Comparison of ENCODE assay signal across 9 cellular contexts in the genomic region with DNA sequence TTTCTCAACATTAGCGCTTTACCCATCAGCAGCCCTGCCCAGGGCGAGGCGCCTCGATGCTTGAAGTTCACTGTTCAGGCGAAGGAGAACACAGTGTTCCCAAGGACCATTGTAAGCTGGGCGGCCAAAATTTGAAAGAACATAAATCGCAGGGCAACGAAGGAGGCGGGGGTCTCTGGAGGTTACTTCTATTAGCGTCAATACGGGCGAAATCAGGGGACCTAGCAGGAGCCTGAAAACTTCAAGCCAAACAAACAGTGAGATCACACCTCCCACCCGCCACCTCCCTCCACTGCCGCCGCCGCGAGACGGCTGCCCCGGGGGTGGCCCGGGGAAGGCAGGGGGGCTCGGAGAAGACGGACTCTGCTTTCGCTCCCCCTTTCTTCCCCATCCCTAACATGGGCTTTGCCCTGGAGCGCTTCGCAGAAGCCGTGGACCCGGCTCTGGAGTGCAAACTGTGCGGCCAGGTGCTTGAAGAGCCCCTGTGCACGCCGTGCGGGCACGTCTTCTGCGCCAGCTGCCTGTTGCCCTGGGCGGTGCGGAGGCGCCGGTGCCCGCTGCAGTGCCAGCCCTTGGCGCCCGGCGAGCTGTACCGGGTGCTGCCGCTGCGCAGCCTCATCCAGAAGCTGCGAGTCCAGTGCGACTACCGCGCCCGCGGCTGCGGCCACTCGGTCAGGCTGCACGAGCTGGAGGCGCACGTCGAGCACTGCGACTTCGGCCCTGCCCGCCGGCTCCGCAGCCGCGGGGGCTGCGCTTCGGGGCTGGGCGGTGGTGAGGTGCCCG. TPM values are rescaled to one million over a fixed set of nuclear protein-coding genes. Genes with fewer than 3 reads are reported as not detected.
DNase-seq lines count a peak whose midpoint lies in the region; ATAC-seq and TF ChIP-seq lines count a peak whose summit lies in the region.
"Had no signal": no experiment of that assay in that cellular context is flagged by ENCODE, and none has a peak within 500 bp of the region (broad histone marks: within the 10 kb centered on the region; RNA-seq: fewer than 3 reads in every experiment).

A gene (plus strand): TSS at position 263 of the 783 bp plus-strand sequence.

- H3K4me1 ChIP-seq in adipocyte (ENCODE audit: control insufficient read depth, insufficient read depth, low read length) (peaks cover 15% of the 10 kb centered on the region), skeletal muscle tissue (ENCODE audit: control insufficient read depth in 3 of 3, insufficient read depth in 3 of 3, low read length in 3 of 3) (no peaks in the 10 kb centered on the region), OCI-LY7 (ENCODE audit: insufficient read depth, low read length, poor library complexity, severe bottlenecking) (no peaks in the 10 kb centered on the region)

- no peak for TF ChIP-seq CTCF in GM20000 (IDR thresholded peaks at IDR 0.05; ENCODE audit: extremely low read depth, missing control alignments)
- no peak for TF ChIP-seq CTCF in OCI-LY7 (conservative IDR thresholded peaks at IDR 0.05; ENCODE audit: low read length)

- H3K27me3 Mint-ChIP-seq in immature natural killer cell (ENCODE audit: low read depth in 3 of 3) = peaks cover 3 to 18% (median 9%) of the 10 kb centered on the region in 3 donors
- peaks cover 25 to 30% of the 10 kb centered on the region in 2 donors for H3K27me3 Mint-ChIP-seq in effector memory CD8-positive, alpha-beta T cell

- BruUV-seq in OCI-LY7 (replicated peaks; lab: Mats Ljungman, UMichigan) = no TSS peak

- H3K27ac ChIP-seq in skeletal muscle tissue (ENCODE audit: low read depth, low read length) (no peak within 1 kb of the TSS), OCI-LY7 (ENCODE audit: low read depth, low read length, poor library complexity, severe bottlenecking) (no peak within 1 kb of the TSS)

- H3K27me3 ChIP-seq in adipocyte (replicated peaks; ENCODE audit: control insufficient read depth, insufficient read depth, low read length) (peaks cover 30% of the 10 kb centered on the region), skeletal muscle tissue (ENCODE audit: control insufficient read depth in 3 of 3, insufficient read depth in 3 of 3, low read length in 3 of 3) (peaks cover 22 to 33% (median 27%) of the 10 kb centered on the region in 3 donors)

- no peak within 1 kb of the TSS for H3K27ac Mint-ChIP-seq in immature natural killer cell
- H3K27ac Mint-ChIP-seq in effector memory CD8-positive, alpha-beta T cell = no peak within 1 kb of the TSS

- CTCF ChIA-PET in OCI-LY7 (lab: Charles Lee; ENCODE audit: unreplicated experiment) = no interaction called here

- no peak for ATAC-seq in effector memory CD8-positive, alpha-beta T cell (replicated peaks)
- ATAC-seq: activated CD4-positive, CD25-positive, alpha-beta regulatory T cell treated with anti-CD3 and anti-CD28 coated beads, Interleukin-2, amount 50 U/mL, for 24 hours had no signal

- H3K36me3 Mint-ChIP-seq in immature natural killer cell = no peaks in the 10 kb centered on the region
- no peaks in the 10 kb centered on the region for H3K36me3 Mint-ChIP-seq in effector memory CD8-positive, alpha-beta T cell (ENCODE audit: insufficient read depth)

- H3K36me3 ChIP-seq in adipocyte (ENCODE audit: control insufficient read depth, insufficient read depth, low read length, severe bottlenecking) (no peaks in the 10 kb centered on the region), skeletal muscle tissue (ENCODE audit: control insufficient read depth in 3 of 3, insufficient read depth in 3 of 3, low read length in 3 of 3) (no peaks in the 10 kb centered on the region), OCI-LY7 (ENCODE audit: insufficient read depth, low read length) (no peaks in the 10 kb centered on the region)

- POLR2A ChIA-PET in OCI-LY7 (lab: Charles Lee) = no interaction called here

- H3K4me3 Mint-ChIP-seq in immature natural killer cell = peak within 1 kb of the TSS in 3 of 5 donors; percentile 4 to 36 (median 5)
- no peak within 1 kb of the TSS for H3K4me3 Mint-ChIP-seq in effector memory CD8-positive, alpha-beta T cell

- H3K79me2 ChIP-seq in OCI-LY7 (ENCODE audit: insufficient read depth, low read depth, low read length) = no peaks in the 10 kb centered on the region

- no peak within 1 kb of the TSS for H3K9ac ChIP-seq in adipocyte (ENCODE audit: low read length)
- no peak within 1 kb of the TSS for H3K9ac ChIP-seq in skeletal muscle tissue (ENCODE audit: low read depth in 1 of 3, low read length in 3 of 3)

- H3K9me3 ChIP-seq in adipocyte (ENCODE audit: control insufficient read depth, low read length) (no peaks in the 10 kb centered on the region), skeletal muscle tissue (ENCODE audit: control insufficient read depth in 3 of 3, low read length in 3 of 3) (no peaks in the 10 kb centered on the region), OCI-LY7 (ENCODE audit: low read length) (no peaks in the 10 kb centered on the region)

- H3K9me2 ChIP-seq in OCI-LY7 (ENCODE audit: insufficient read depth, low read length) = no peaks in the 10 kb centered on the region

- peak within 1 kb of the TSS; percentile 62 for H3K4me3 ChIP-seq in adipocyte (ENCODE audit: low read length)
- H3K4me3 ChIP-seq in skeletal muscle tissue (ENCODE audit: low read length in 3 of 3) = peak within 1 kb of the TSS in 2 of 3 donors; percentile 38 to 41
- no peak within 1 kb of the TSS for H3K4me3 ChIP-seq in OCI-LY7 (ENCODE audit: low read depth, low read length, poor library complexity, severe bottlenecking)

- intact Hi-C loops in OCI-LY7 (cut with micrococcal nuclease; ENCODE audit: unreplicated experiment) = no loop called here

- peaks cover 6 to 37% (median 11%) of the 10 kb centered on the region in 6 donors for H3K9me3 Mint-ChIP-seq in immature natural killer cell
- H3K9me3 Mint-ChIP-seq in effector memory CD8-positive, alpha-beta T cell = peaks cover 0 to 4% of the 10 kb centered on the region in 2 donors

- peaks cover 0 to 4% of the 10 kb centered on the region in 2 donors for H3K4me1 Mint-ChIP-seq in immature natural killer cell
- H3K4me1 Mint-ChIP-seq in effector memory CD8-positive, alpha-beta T cell (ENCODE audit: low read depth in 2 of 2) = no peaks in the 10 kb centered on the region

- DNase-seq in GM20000 (ENCODE audit: low spot score) (peak; percentile 16), adipocyte (ENCODE audit: low read depth) (peak; percentile 12), immature natural killer cell (no peak), SHP77 (lab: John Stamatoyannopoulos, UW) (no peak), cortex of kidney (lab: John Stamatoyannopoulos, UW) (no peak), OCI-LY7 (ENCODE audit: low spot score) (no peak)
- DNase-seq in effector memory CD8-positive, alpha-beta T cell = no peak

- H2AFZ ChIP-seq in OCI-LY7 (ENCODE audit: low read length) = no peak within 1 kb of the TSS

- no peak within 1 kb of the TSS for H3K4me2 ChIP-seq in OCI-LY7 (ENCODE audit: low read length)

- no peaks in the 10 kb centered on the region for H4K20me1 ChIP-seq in OCI-LY7 (ENCODE audit: insufficient read depth, low read length)

RNA-seq across cellular contexts. Expression of the gene that starts here (rescaled TPM):
- polyA plus RNA-seq in immature natural killer cell = not detected
- total RNA-seq in skeletal muscle tissue = 1.6 TPM
- 6.8 and 8.5 TPM in 2 replicates for total RNA-seq in OCI-LY7 (2014; rRNA removed; shearing (Covaris generic))
- total RNA-seq in OCI-LY7 (2022) = 13.2 and 16.8 TPM in 2 replicates

Comparison
In these comparisons a context has a peak if more than half of its experiments do, and no peak if none do; other contexts are left out.
1. DNase-seq: peak in GM20000 (single experiment) and adipocyte (single experiment); none in immature natural killer cell (0 of 3), SHP77 (0 of 2), cortex of kidney (single experiment), effector memory CD8-positive, alpha-beta T cell (0 of 3) and OCI-LY7 (single experiment).
2. H3K4me3 Mint-ChIP-seq: peak in immature natural killer cell (3 of 5); none in effector memory CD8-positive, alpha-beta T cell (0 of 2).